In genomic region chr7:6794276-6794675, GRCh38 we compare ENCODE assay signal across 1 cellular context. TPM values are rescaled to one million over a fixed set of nuclear protein-coding genes. Genes with fewer than 3 reads are reported as not detected.
"Had no signal": no experiment of that assay in that cellular context is flagged by ENCODE, and none has a peak within 500 bp of the region (broad histone marks: within the 10 kb centered on the region; RNA-seq: fewer than 3 reads in every experiment).

No MANE protein-coding gene starts in this region.

RNA-seq across cellular contexts. Expression of gene RSPH10B2, which starts 40.4 kb away (rescaled TPM):
- total RNA-seq: IMR-90 had no signal
- polyA plus RNA-seq: IMR-90 had no signal
